8 cellular contexts compared by ENCODE assay signal in the genomic region with DNA sequence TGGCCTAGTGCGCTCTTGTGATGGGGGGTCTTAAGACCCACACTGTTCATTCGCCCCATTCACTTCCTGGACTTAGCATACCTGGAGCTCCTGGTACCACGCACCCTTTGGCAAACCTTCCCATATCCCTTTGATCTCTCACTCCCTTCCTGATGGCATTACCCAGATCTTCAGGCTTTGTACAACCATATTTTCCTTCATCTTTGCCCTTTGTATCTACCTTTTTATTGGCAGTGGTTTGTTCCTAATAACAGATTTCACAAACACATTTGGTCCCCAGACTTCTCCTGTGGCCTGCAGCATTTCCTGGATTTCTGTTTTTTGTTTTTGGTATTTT. TPM values are rescaled to one million over a fixed set of nuclear protein-coding genes. Genes with fewer than 3 reads are reported as not detected.
DNase-seq lines count a peak whose midpoint lies in the region; TF ChIP-seq lines count a peak whose summit lies in the region.
"Had no signal": no experiment of that assay in that cellular context is flagged by ENCODE, and none has a peak within 500 bp of the region (broad histone marks: within the 10 kb centered on the region; RNA-seq: fewer than 3 reads in every experiment).

No MANE protein-coding gene starts in this region.

- no peak overlapping the region for H3K18ac ChIP-seq in H9 (ENCODE audit: insufficient read length, low read depth, low read length)

- H3K56ac ChIP-seq in H9 (ENCODE audit: insufficient read length, low read depth, low read length) = no peak overlapping the region

- H2BK5ac ChIP-seq in H9 (ENCODE audit: insufficient read length, low read length) = no peak overlapping the region

- H2BK15ac ChIP-seq in H9 (ENCODE audit: low read depth, low read length) = no peak overlapping the region

- no peak overlapping the region for H3K4me3 ChIP-seq in coronary artery

- H3K36me3 Mint-ChIP-seq in H9 (ENCODE audit: insufficient read depth in 1 of 3, low read depth in 3 of 3) = peaks cover 4 to 21% (median 9%) of the 10 kb centered on the region in 3 experiments; a peak in 6 of 7 replicates
- H3K36me3 Mint-ChIP-seq in activated CD4-positive, alpha-beta memory T cell treated with anti-CD3 and anti-CD28 coated beads, Interleukin-2, amount 10 ng/mL, durations not matched to agents 7 days and 5 days (ENCODE audit: low read depth) = no peaks in the 10 kb centered on the region

- H3K27me3 ChIP-seq in H9 (ENCODE audit: insufficient read depth, low read length) = no peaks in the 10 kb centered on the region
- H3K27me3 ChIP-seq: foreskin keratinocyte had no signal

- POLR2A ChIA-PET in activated CD4-positive, alpha-beta memory T cell treated with anti-CD3 and anti-CD28 coated beads, Interleukin-2, amount 10 ng/mL, durations not matched to agents 7 days and 5 days (lab: Charles Lee) = no interaction called here

- H2BK120ac ChIP-seq in H9 (ENCODE audit: low read depth, low read length, poor library complexity, severe bottlenecking) = no peak overlapping the region

- H3K79me1 ChIP-seq in H9 (ENCODE audit: insufficient read depth, low read depth, low read length, poor library complexity, severe bottlenecking) = no peaks in the 10 kb centered on the region

- CTCF ChIA-PET in activated CD4-positive, alpha-beta memory T cell treated with anti-CD3 and anti-CD28 coated beads, Interleukin-2, amount 10 ng/mL, durations not matched to agents 7 days and 5 days (lab: Charles Lee) = no interaction called here

- no peaks in the 10 kb centered on the region for H4K20me1 ChIP-seq in H9 (ENCODE audit: control insufficient read depth, insufficient read depth, insufficient read length)

- no CpG with 5 or more reads among the region's 3 CpGs for WGBS in H9 (ENCODE audit: extremely low coverage, insufficient read length, low lambda C conversion rate)

- H3K9me3 ChIP-seq in H9 (ENCODE audit: control insufficient read depth, low read depth, low read length) = no peaks in the 10 kb centered on the region

- H4K91ac ChIP-seq in H9 (ENCODE audit: insufficient read length, low read depth, low read length) = no peak overlapping the region

- peaks cover 47 to 51% of the 10 kb centered on the region in 2 experiments for H3K4me1 Mint-ChIP-seq in H9
- peaks cover 21% of the 10 kb centered on the region for H3K4me1 Mint-ChIP-seq in activated CD4-positive, alpha-beta memory T cell treated with anti-CD3 and anti-CD28 coated beads, Interleukin-2, amount 10 ng/mL, durations not matched to agents 7 days and 5 days

- no peak overlapping the region for H2AK5ac ChIP-seq in H9 (ENCODE audit: insufficient read length, low read length)

- no peaks in the 10 kb centered on the region for H3K79me2 ChIP-seq in H9 (ENCODE audit: insufficient read depth, low read length)

- H3K9ac ChIP-seq in H9 (ENCODE audit: extremely low read depth, insufficient read length, low read length) = no peak overlapping the region

- H3T11ph ChIP-seq in H9 (ENCODE audit: low read length) = no peak overlapping the region

- H2BK12ac ChIP-seq in H9 (ENCODE audit: insufficient read length, low read depth, low read length) = no peak overlapping the region

- no peak overlapping the region for H3K4me3 Mint-ChIP-seq in H9
- no peak overlapping the region for H3K4me3 Mint-ChIP-seq in activated CD4-positive, alpha-beta memory T cell treated with anti-CD3 and anti-CD28 coated beads, Interleukin-2, amount 10 ng/mL, durations not matched to agents 7 days and 5 days

- peaks cover 16 to 21% of the 10 kb centered on the region in 2 experiments for H3K9me3 Mint-ChIP-seq in H9
- no peaks in the 10 kb centered on the region for H3K9me3 Mint-ChIP-seq in activated CD4-positive, alpha-beta memory T cell treated with anti-CD3 and anti-CD28 coated beads, Interleukin-2, amount 10 ng/mL, durations not matched to agents 7 days and 5 days

- no peak overlapping the region for H3K14ac ChIP-seq in H9 (ENCODE audit: insufficient read depth, low read length)

- peaks cover 12% of the 10 kb centered on the region for H3K4me1 ChIP-seq in H9 (ENCODE audit: insufficient read depth, low read length)
- H3K4me1 ChIP-seq: foreskin keratinocyte had no signal

- H3K23ac ChIP-seq in H9 (ENCODE audit: insufficient read length, low read depth, low read length) = no peak overlapping the region

- H3K27me3 Mint-ChIP-seq in H9 (ENCODE audit: low read depth) = peaks cover 3% of the 10 kb centered on the region
- H3K27me3 Mint-ChIP-seq in activated CD4-positive, alpha-beta memory T cell treated with anti-CD3 and anti-CD28 coated beads, Interleukin-2, amount 10 ng/mL, durations not matched to agents 7 days and 5 days = peaks cover 37% of the 10 kb centered on the region

- no peak overlapping the region for H4K5ac ChIP-seq in H9 (ENCODE audit: insufficient read length, low read depth, low read length)

- H3K27ac ChIP-seq in H9 (ENCODE audit: insufficient read length, low read depth, low read length) (no peak overlapping the region), coronary artery (peak overlapping the region; percentile 4 to 68)
- H3K27ac ChIP-seq: foreskin keratinocyte had no signal

- no peaks in the 10 kb centered on the region for H3K23me2 ChIP-seq in H9 (ENCODE audit: insufficient read length, low read depth, low read length, poor library complexity, severe bottlenecking)

- no peak overlapping the region for H2BK20ac ChIP-seq in H9 (ENCODE audit: low read depth, low read length, poor library complexity, severe bottlenecking)

- H2AFZ ChIP-seq in H9 (ENCODE audit: low read length) = no peak overlapping the region

- no peak overlapping the region for H3K4me2 ChIP-seq in H9 (ENCODE audit: insufficient read depth, insufficient read length, low read length)

- H3K27ac Mint-ChIP-seq in H9 = peak overlapping the region in 2 of 3 experiments; percentile 7 to 55; a peak in 4 of 7 replicates
- H3K27ac Mint-ChIP-seq in activated CD4-positive, alpha-beta memory T cell treated with anti-CD3 and anti-CD28 coated beads, Interleukin-2, amount 10 ng/mL, durations not matched to agents 7 days and 5 days = no peak overlapping the region

- no peak overlapping the region for H3K4ac ChIP-seq in H9 (ENCODE audit: low read depth, low read length)

- no peak for TF ChIP-seq CTCF in H9 (conservative IDR thresholded peaks at IDR 0.05)
- no peak for TF ChIP-seq CTCF in coronary artery (IDR thresholded peaks at IDR 0.05)

- DNase-seq in H9 (no peak), coronary artery (ENCODE audit: low spot score) (no peak), posterior vena cava (ENCODE audit: low spot score) (peak; percentile 28), DMS114 treated with DMSO at 0.1 percent for 48 hours (lab: John Stamatoyannopoulos, UW; ENCODE audit: unreplicated experiment) (no peak)
- DNase-seq in activated CD4-positive, CD25-positive, alpha-beta regulatory T cell treated with anti-CD3 and anti-CD28 coated beads, Interleukin-2, amount 50 U/mL, for 72 hours = no peak
- no peak for DNase-seq in activated CD4-positive, alpha-beta memory T cell treated with anti-CD3 and anti-CD28 coated beads, Interleukin-2, amount 10 ng/mL, durations not matched to agents 7 days and 5 days
- DNase-seq: foreskin keratinocyte, NCI-H2029 treated with DMSO at 0.1 percent for 48 hours had no signal

- intact Hi-C loops in posterior vena cava (cut with DNase I) = no loop called here

- no peak overlapping the region for H4K8ac ChIP-seq in H9 (replicated peaks; ENCODE audit: insufficient read length, low read depth, low read length)

RNA-seq across cellular contexts. Expression of gene IFITM3, which starts 16.0 kb away (rescaled TPM):
- total RNA-seq in H9 (2021) (419 and 425 TPM in 2 replicates), posterior vena cava (1,000 to 10,000 TPM; 1,080 to 1,276 TPM)
- 10 to 100 TPM; 52.3 to 58.8 TPM for total RNA-seq in activated CD4-positive, alpha-beta memory T cell treated with anti-CD3 and anti-CD28 coated beads, Interleukin-2, amount 10 ng/mL, durations not matched to agents 7 days and 5 days

RNA-seq across cellular contexts. Expression of gene IFITM1, which starts 22.8 kb away (rescaled TPM):
- total RNA-seq in H9 (2021) (498 and 500 TPM in 2 replicates), posterior vena cava (100 to 1,000 TPM; 205 to 275 TPM)
- 1,000 to 10,000 TPM; 1,010 to 1,055 TPM for total RNA-seq in activated CD4-positive, alpha-beta memory T cell treated with anti-CD3 and anti-CD28 coated beads, Interleukin-2, amount 10 ng/mL, durations not matched to agents 7 days and 5 days

RNA-seq across cellular contexts. Expression of gene IFITM2, which starts 29.0 kb away (rescaled TPM):
- 421 and 425 TPM in 2 replicates for total RNA-seq in H9 (2021)
- total RNA-seq in posterior vena cava = 100 to 1,000 TPM; 647 to 724 TPM
- total RNA-seq in activated CD4-positive, alpha-beta memory T cell treated with anti-CD3 and anti-CD28 coated beads, Interleukin-2, amount 10 ng/mL, durations not matched to agents 7 days and 5 days = 1,000 to 10,000 TPM; 1,637 to 1,643 TPM

RNA-seq across cellular contexts. Expression of gene B4GALNT4, which starts 32.7 kb away (rescaled TPM):
- total RNA-seq in H9 (2021) (101 and 105 TPM in 2 replicates), posterior vena cava (1 to 10 TPM in 1 of 2 donors, under 1 TPM in 1; 0.52 to 1.8 TPM)
- total RNA-seq in activated CD4-positive, alpha-beta memory T cell treated with anti-CD3 and anti-CD28 coated beads, Interleukin-2, amount 10 ng/mL, durations not matched to agents 7 days and 5 days = under 1 TPM; 0.23 to 0.53 TPM

RNA-seq across cellular contexts. Expression of gene IFITM5, which starts 37.3 kb away (rescaled TPM):
- total RNA-seq in H9 (2021) = not detected in 2 replicates
- not detected for total RNA-seq in posterior vena cava
- total RNA-seq in activated CD4-positive, alpha-beta memory T cell treated with anti-CD3 and anti-CD28 coated beads, Interleukin-2, amount 10 ng/mL, durations not matched to agents 7 days and 5 days = not detected
- total RNA-seq: foreskin keratinocyte had no signal
